In genomic region chr12:66241061-66242043, GRCh38 we compare ENCODE assay signal across 12 cellular contexts. TPM values are rescaled to one million over a fixed set of nuclear protein-coding genes. Genes with fewer than 3 reads are reported as not detected.
DNase-seq lines count a peak whose midpoint lies in the region; ATAC-seq and FAIRE-seq lines count a peak whose summit lies in the region.
"Had no signal": no experiment of that assay in that cellular context is flagged by ENCODE, and none has a peak within 500 bp of the region (broad histone marks: within the 10 kb centered on the region; RNA-seq: fewer than 3 reads in every experiment).

No MANE protein-coding gene starts in this region.

- intact Hi-C loops in right cardiac atrium (cut with DNase I) (no loop called here), left ventricle myocardium superior (cut with micrococcal nuclease) (no loop called here)

- no peaks in the 10 kb centered on the region for H3K27me3 ChIP-seq in right cardiac atrium (ENCODE audit: control insufficient read depth, insufficient read depth)
- H3K27me3 ChIP-seq in effector memory CD4-positive, alpha-beta T cell (replicated peaks; ENCODE audit: control insufficient read depth, insufficient read depth, low read length, poor library complexity, severe bottlenecking), result peaks cover 5% of the 10 kb centered on the region

- WGBS in right cardiac atrium, result 79% methylated on average over 7 of the region's 7 CpGs

- ATAC-seq in right cardiac atrium (peak; percentile 64 to 65), left ventricle myocardium superior (no peak), HG02970 (IDR thresholded peaks at IDR 0.05; ENCODE audit: low FRiP score, unreplicated experiment) (no peak), GM19324 (IDR thresholded peaks at IDR 0.05; ENCODE audit: low FRiP score, unreplicated experiment) (no peak)
- ATAC-seq: stimulated activated effector memory CD8-positive, alpha-beta T cell treated with anti-CD3 and anti-CD28 coated beads, Interleukin-12 subunit alpha, Interleukin-12 subunit beta, amount 100 ng/mL, for 72 hours had no signal

- H3K36me3 ChIP-seq in effector memory CD4-positive, alpha-beta T cell (ENCODE audit: control insufficient read depth, insufficient read depth, low read length), result no peaks in the 10 kb centered on the region

- peaks cover 4% of the 10 kb centered on the region for H3K4me1 ChIP-seq in right cardiac atrium (ENCODE audit: control insufficient read depth, insufficient read depth, low read length)
- H3K4me1 ChIP-seq in effector memory CD4-positive, alpha-beta T cell (ENCODE audit: control insufficient read depth, insufficient read depth, low read length, poor library complexity, severe bottlenecking), result no peaks in the 10 kb centered on the region

- DNase-seq in right cardiac atrium, result no peak
- DNase-seq in left ventricle myocardium superior, result no peak
- peak; percentile 9 for DNase-seq in SW480 (ENCODE audit: low spot score)
- peak; percentile 45 for DNase-seq in hepatic stellate cell (ENCODE audit: low spot score)
- peak; percentile 40 for DNase-seq in urothelium cell line (ENCODE audit: low spot score)
- no peak for DNase-seq in effector memory CD4-positive, alpha-beta T cell
- DNase-seq: activated naive CD8-positive, alpha-beta T cell treated with anti-CD3 and anti-CD28 coated beads, Interleukin-2, amount 10 ng/mL, durations not matched to agents 7 days and 5 days; C1 segment of cervical spinal cord had no signal

- no peaks in the 10 kb centered on the region for H3K9me3 ChIP-seq in right cardiac atrium (ENCODE audit: control insufficient read depth, low read length)
- H3K9me3 ChIP-seq in effector memory CD4-positive, alpha-beta T cell (ENCODE audit: control insufficient read depth, low read length), result no peaks in the 10 kb centered on the region

- no peak for FAIRE-seq in urothelium cell line (lab: Jason Lieb, UNC)
- FAIRE-seq: GM18507 had no signal

- no peak overlapping the region for H3K27ac ChIP-seq in right cardiac atrium (ENCODE audit: low read length)
- no peak overlapping the region for H3K27ac ChIP-seq in effector memory CD4-positive, alpha-beta T cell (ENCODE audit: insufficient read depth, low read length, poor library complexity, severe bottlenecking)

- no peak overlapping the region for H3K4me3 ChIP-seq in right cardiac atrium (ENCODE audit: low read length)
- H3K4me3 ChIP-seq in effector memory CD4-positive, alpha-beta T cell (ENCODE audit: insufficient read depth, low read depth, low read length, poor library complexity, severe bottlenecking), result no peak overlapping the region

RNA-seq across cellular contexts. Expression of gene IRAK3, which starts 52.3 kb away (rescaled TPM):
- 10 to 100 TPM in 1 of 4 donors, 1 to 10 TPM in 3; 6.7 to 17.0 (median 9.3) TPM for total RNA-seq in right cardiac atrium
- 4.1 TPM for polyA plus RNA-seq in right cardiac atrium
- total RNA-seq in left ventricle myocardium superior, result 5.3 TPM

Comparison
In these comparisons a context has a peak if more than half of its experiments do, and no peak if none do; other contexts are left out.
1. ATAC-seq: peak in right cardiac atrium (2 of 2); none in left ventricle myocardium superior (single experiment), HG02970 (single experiment) and GM19324 (single experiment).
2. DNase-seq: peak in SW480 (single experiment), hepatic stellate cell (single experiment) and urothelium cell line (single experiment); none in right cardiac atrium (0 of 3), left ventricle myocardium superior (single experiment) and effector memory CD4-positive, alpha-beta T cell (0 of 3).